Comparison of ENCODE assay signal across 8 cellular contexts in the genomic region with DNA sequence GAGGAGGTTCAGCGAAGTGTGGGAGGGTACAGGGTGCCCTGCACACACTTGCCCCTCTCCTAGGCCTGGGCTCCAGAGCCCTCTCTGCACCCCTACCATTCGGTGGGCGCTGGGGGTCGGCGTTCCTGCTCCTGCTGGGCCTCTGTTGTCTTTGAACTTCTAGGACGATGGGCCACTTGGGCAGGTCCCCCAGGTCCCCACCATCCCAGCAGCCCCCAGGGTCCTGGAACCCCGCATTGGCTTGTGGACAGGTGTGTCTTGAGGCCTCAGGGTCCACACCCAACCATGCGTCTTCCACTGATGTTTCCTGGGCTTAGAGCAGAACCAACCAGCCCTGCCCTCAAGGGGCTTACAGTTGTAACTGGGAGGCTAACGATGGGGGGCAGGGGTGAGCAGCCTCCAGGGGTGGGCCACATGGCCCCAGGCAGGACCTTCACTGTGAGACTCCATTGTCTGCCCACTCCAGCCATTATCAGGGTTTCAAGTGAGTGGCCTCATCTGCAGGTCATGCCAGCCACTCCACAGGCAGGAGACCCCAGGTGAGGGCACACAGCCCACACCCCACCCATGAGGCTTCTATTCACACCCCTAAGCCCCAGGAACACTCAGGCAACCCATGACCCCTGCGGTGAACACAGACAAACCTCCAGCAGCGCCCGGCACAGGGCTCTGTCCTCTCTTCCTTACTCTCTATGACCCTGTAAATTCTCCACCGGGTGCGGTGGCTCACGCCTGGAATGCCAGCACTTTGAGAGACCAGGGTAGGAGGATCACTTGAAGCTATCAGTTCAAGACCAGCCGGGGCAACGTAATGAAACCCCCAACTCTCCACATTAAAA. TPM values are rescaled to one million over a fixed set of nuclear protein-coding genes. Genes with fewer than 3 reads are reported as not detected.
DNase-seq lines count a peak whose midpoint lies in the region; ATAC-seq, FAIRE-seq and TF ChIP-seq lines count a peak whose summit lies in the region.

No MANE protein-coding gene starts in this region.

- peak overlapping the region; percentile 45 for H3K27ac Mint-ChIP-seq in T-helper 1 cell treated with Interleukin-12 subunit alpha and Interleukin-12 subunit beta and Interleukin-4 antibody, amounts not matched to agents 30 μg/mL and 1 μg/mL, for 36 hours
- peak overlapping the region; percentile 79 for H3K27ac Mint-ChIP-seq in activated T-helper 1 cell treated with anti-CD3 and anti-CD28 coated beads, Interleukin-12 subunit alpha, Interleukin-12 subunit beta, Interleukin-2, Interleukin-4 antibody, amounts not matched to agents 30 ng/mL and 10 ng/mL and 1 ng/mL, durations not matched to agents 14 hours and 24 hours and 36 hours

- TF ChIP-seq POLR2A in stomach (IDR thresholded peaks at IDR 0.05) (no peak), H54 (IDR thresholded peaks at IDR 0.05; ENCODE audit: low read depth, low read length) (no peak)

- DNase-seq in T-helper 1 cell (no peak), stomach (no peak), H54 (ENCODE audit: insufficient read length, low spot score) (no peak)
- no peak for DNase-seq in activated T-helper 1 cell treated with anti-CD3 and anti-CD28 coated beads, Interleukin-12 subunit alpha, Interleukin-12 subunit beta, Interleukin-2, Interleukin-4 antibody, amounts not matched to agents 30 ng/mL and 10 ng/mL and 1 ng/mL, durations not matched to agents 14 hours and 24 hours and 36 hours (ENCODE audit: low spot score)

- peak overlapping the region; percentile 80 for H3K27ac ChIP-seq in iPS-20b (ENCODE audit: low read length)
- H3K27ac ChIP-seq in stomach, result peak overlapping the region; percentile 91 to 94 (median 93)

- H3K4me1 ChIP-seq in iPS-20b (ENCODE audit: insufficient read depth, low read length) (peaks cover 16% of the 10 kb centered on the region; the same call in 1 of the 2 replicates), stomach (peaks cover 21 to 50% (median 43%) of the 10 kb centered on the region in 4 donors)

- no peaks in the 10 kb centered on the region for H3K27me3 Mint-ChIP-seq in T-helper 1 cell treated with Interleukin-12 subunit alpha and Interleukin-12 subunit beta and Interleukin-4 antibody, amounts not matched to agents 30 μg/mL and 1 μg/mL, for 36 hours (ENCODE audit: low read depth)
- peaks cover 2% of the 10 kb centered on the region for H3K27me3 Mint-ChIP-seq in activated T-helper 1 cell treated with anti-CD3 and anti-CD28 coated beads, Interleukin-12 subunit alpha, Interleukin-12 subunit beta, Interleukin-2, Interleukin-4 antibody, amounts not matched to agents 30 ng/mL and 10 ng/mL and 1 ng/mL, durations not matched to agents 14 hours and 24 hours and 36 hours (ENCODE audit: insufficient read depth)

- H3K4me1 Mint-ChIP-seq in T-helper 1 cell treated with Interleukin-12 subunit alpha and Interleukin-12 subunit beta and Interleukin-4 antibody, amounts not matched to agents 30 μg/mL and 1 μg/mL, for 36 hours (ENCODE audit: low read depth), result peaks cover 22% of the 10 kb centered on the region
- H3K4me1 Mint-ChIP-seq in activated T-helper 1 cell treated with anti-CD3 and anti-CD28 coated beads, Interleukin-12 subunit alpha, Interleukin-12 subunit beta, Interleukin-2, Interleukin-4 antibody, amounts not matched to agents 30 ng/mL and 10 ng/mL and 1 ng/mL, durations not matched to agents 14 hours and 24 hours and 36 hours (ENCODE audit: low read depth), result peaks cover 17% of the 10 kb centered on the region

- no peaks in the 10 kb centered on the region for H3K9me3 ChIP-seq in iPS-20b (ENCODE audit: insufficient read depth, low read depth, low read length)
- H3K9me3 ChIP-seq in stomach, result no peaks in the 10 kb centered on the region

- no peak for FAIRE-seq in H54 (lab: Jason Lieb, UNC)

- WGBS in stomach, 5 donors, result 86 to 91% (median 87%) methylated on average over 14 to 17 of the region's 17 CpGs

- peaks cover 3% of the 10 kb centered on the region for H3K36me3 Mint-ChIP-seq in T-helper 1 cell treated with Interleukin-12 subunit alpha and Interleukin-12 subunit beta and Interleukin-4 antibody, amounts not matched to agents 30 μg/mL and 1 μg/mL, for 36 hours (ENCODE audit: low read depth)
- H3K36me3 Mint-ChIP-seq in activated T-helper 1 cell treated with anti-CD3 and anti-CD28 coated beads, Interleukin-12 subunit alpha, Interleukin-12 subunit beta, Interleukin-2, Interleukin-4 antibody, amounts not matched to agents 30 ng/mL and 10 ng/mL and 1 ng/mL, durations not matched to agents 14 hours and 24 hours and 36 hours (ENCODE audit: low read depth), result peaks cover 3% of the 10 kb centered on the region

- TF ChIP-seq CTCF in stomach (IDR thresholded peaks at IDR 0.05), result no peak

- H3K27me3 ChIP-seq in iPS-20b (ENCODE audit: insufficient read depth, low read length) (peaks cover 22% of the 10 kb centered on the region), stomach (peaks cover 0 to under 1% (median 0%) of the 10 kb centered on the region in 3 donors)

- H3K36me3 ChIP-seq in iPS-20b (ENCODE audit: insufficient read depth, low read depth, low read length) (no peaks in the 10 kb centered on the region), stomach (peaks cover 0 to 3% (median 0%) of the 10 kb centered on the region in 4 donors)

- H3K4me3 Mint-ChIP-seq in T-helper 1 cell treated with Interleukin-12 subunit alpha and Interleukin-12 subunit beta and Interleukin-4 antibody, amounts not matched to agents 30 μg/mL and 1 μg/mL, for 36 hours, result peak overlapping the region; percentile 67
- peak overlapping the region; percentile 76 for H3K4me3 Mint-ChIP-seq in activated T-helper 1 cell treated with anti-CD3 and anti-CD28 coated beads, Interleukin-12 subunit alpha, Interleukin-12 subunit beta, Interleukin-2, Interleukin-4 antibody, amounts not matched to agents 30 ng/mL and 10 ng/mL and 1 ng/mL, durations not matched to agents 14 hours and 24 hours and 36 hours

- intact Hi-C loops in activated T-helper 1 cell treated with anti-CD3 and anti-CD28 coated beads, Interleukin-12 subunit alpha, Interleukin-12 subunit beta, Interleukin-2, Interleukin-4 antibody, amounts not matched to agents 30 ng/mL and 10 ng/mL and 1 ng/mL, durations not matched to agents 14 hours and 24 hours and 36 hours (cut with micrococcal nuclease), result no loop called here
- intact Hi-C loops in stomach (cut with DNase I; ENCODE audit: low total_unique reads), result no loop called here

- H3K9me3 Mint-ChIP-seq in T-helper 1 cell treated with Interleukin-12 subunit alpha and Interleukin-12 subunit beta and Interleukin-4 antibody, amounts not matched to agents 30 μg/mL and 1 μg/mL, for 36 hours, result no peaks in the 10 kb centered on the region
- no peaks in the 10 kb centered on the region for H3K9me3 Mint-ChIP-seq in activated T-helper 1 cell treated with anti-CD3 and anti-CD28 coated beads, Interleukin-12 subunit alpha, Interleukin-12 subunit beta, Interleukin-2, Interleukin-4 antibody, amounts not matched to agents 30 ng/mL and 10 ng/mL and 1 ng/mL, durations not matched to agents 14 hours and 24 hours and 36 hours

- peak overlapping the region; percentile 94 for H3K9ac ChIP-seq in iPS-20b (ENCODE audit: low read depth, low read length)

- no peak for ATAC-seq in GM18858 (IDR thresholded peaks at IDR 0.05; ENCODE audit: unreplicated experiment)
- ATAC-seq in HG03457 (IDR thresholded peaks at IDR 0.05; ENCODE audit: unreplicated experiment), result no peak

- H3K4me3 ChIP-seq in iPS-20b (ENCODE audit: low read length) (peak overlapping the region; percentile 76), stomach (peak overlapping the region in 3 of 4 donors; percentile 66 to 89 (median 80))

- TF ChIP-seq EP300 in stomach (IDR thresholded peaks at IDR 0.05), result no peak

RNA-seq across cellular contexts. Expression of a gene that starts 2.0 kb away (rescaled TPM):
- total RNA-seq in activated T-helper 1 cell treated with anti-CD3 and anti-CD28 coated beads, Interleukin-12 subunit alpha, Interleukin-12 subunit beta, Interleukin-2, Interleukin-4 antibody, amounts not matched to agents 30 ng/mL and 10 ng/mL and 1 ng/mL, durations not matched to agents 14 hours and 24 hours and 36 hours, result 34.5 and 39.1 TPM in 2 replicates
- total RNA-seq in stomach, result 10 to 100 TPM in 2 of 5 donors, 1 to 10 TPM in 2, not detected in 1; 3.5 to 31.9 (median 15.8) TPM
- 1 to 10 TPM; 5.0 to 7.6 (median 6.6) TPM for polyA plus RNA-seq in stomach

RNA-seq across cellular contexts. Expression of a gene that starts 17.1 kb away (rescaled TPM):
- 64.5 and 70.5 TPM in 2 replicates for total RNA-seq in activated T-helper 1 cell treated with anti-CD3 and anti-CD28 coated beads, Interleukin-12 subunit alpha, Interleukin-12 subunit beta, Interleukin-2, Interleukin-4 antibody, amounts not matched to agents 30 ng/mL and 10 ng/mL and 1 ng/mL, durations not matched to agents 14 hours and 24 hours and 36 hours
- 100 to 1,000 TPM in 1 of 5 donors, 10 to 100 TPM in 4; 10.1 to 164 (median 25.7) TPM for total RNA-seq in stomach
- polyA plus RNA-seq in stomach, result 10 to 100 TPM; 10.1 to 15.5 (median 15.2) TPM

RNA-seq across cellular contexts. Expression of a gene that starts 19.9 kb away (rescaled TPM):
- 115 TPM in 2 replicates for total RNA-seq in activated T-helper 1 cell treated with anti-CD3 and anti-CD28 coated beads, Interleukin-12 subunit alpha, Interleukin-12 subunit beta, Interleukin-2, Interleukin-4 antibody, amounts not matched to agents 30 ng/mL and 10 ng/mL and 1 ng/mL, durations not matched to agents 14 hours and 24 hours and 36 hours
- total RNA-seq in stomach, result 100 to 1,000 TPM in 1 of 5 donors, 10 to 100 TPM in 4; 25.7 to 177 (median 33.0) TPM
- polyA plus RNA-seq in stomach, result 10 to 100 TPM; 73.0 to 76.3 (median 75.5) TPM

RNA-seq across cellular contexts. Expression of a gene that starts 39.8 kb away (rescaled TPM):
- total RNA-seq in activated T-helper 1 cell treated with anti-CD3 and anti-CD28 coated beads, Interleukin-12 subunit alpha, Interleukin-12 subunit beta, Interleukin-2, Interleukin-4 antibody, amounts not matched to agents 30 ng/mL and 10 ng/mL and 1 ng/mL, durations not matched to agents 14 hours and 24 hours and 36 hours, result 8.4 and 9.6 TPM in 2 replicates
- total RNA-seq in stomach, result 10 to 100 TPM in 3 of 5 donors, 1 to 10 TPM in 2; 4.2 to 75.9 (median 18.3) TPM
- 1 to 10 TPM; 5.5 to 6.7 (median 6.0) TPM for polyA plus RNA-seq in stomach

RNA-seq across cellular contexts. Expression of a gene that starts 39.8 kb away (rescaled TPM):
- 38.0 and 41.5 TPM in 2 replicates for total RNA-seq in activated T-helper 1 cell treated with anti-CD3 and anti-CD28 coated beads, Interleukin-12 subunit alpha, Interleukin-12 subunit beta, Interleukin-2, Interleukin-4 antibody, amounts not matched to agents 30 ng/mL and 10 ng/mL and 1 ng/mL, durations not matched to agents 14 hours and 24 hours and 36 hours
- 10 to 100 TPM; 10.7 to 77.6 (median 17.9) TPM for total RNA-seq in stomach
- 10 to 100 TPM in 2 of 3 donors, 1 to 10 TPM in 1; 7.8 to 23.9 (median 19.4) TPM for polyA plus RNA-seq in stomach
